Comparison of ENCODE assay signal across 8 cellular contexts in the genomic region with DNA sequence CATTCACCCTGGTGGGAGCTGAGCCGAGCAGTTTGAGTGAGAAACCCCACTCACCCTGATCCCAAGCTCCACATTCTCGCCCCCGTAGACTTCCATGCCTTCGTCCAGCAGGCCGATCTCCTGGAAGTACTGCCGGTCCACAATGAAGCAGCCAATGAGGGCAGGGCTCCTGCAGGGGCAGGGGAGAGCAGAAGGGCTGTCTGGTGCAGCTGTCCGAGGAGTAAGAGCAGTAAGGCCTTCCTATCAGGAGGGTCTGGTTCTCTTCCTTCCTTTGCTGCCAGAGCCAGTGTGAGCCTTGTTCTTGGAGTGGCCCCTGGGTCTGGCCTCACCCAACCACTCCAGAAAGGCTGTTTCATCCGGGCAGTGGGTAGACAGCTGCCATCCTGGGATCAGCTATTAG.
"Had no signal": no experiment of that assay in that cellular context is flagged by ENCODE, and none has a peak within 500 bp of the region (broad histone marks: within the 10 kb centered on the region; RNA-seq: fewer than 3 reads in every experiment).

No MANE protein-coding gene starts in this region.

- H3K36me3 ChIP-seq: HAP-1 had no signal

- H3K4me1 ChIP-seq: HAP-1 had no signal

- H3K4me3 Mint-ChIP-seq: HFFc6 had no signal

- H3K9me3 ChIP-seq: HAP-1 had no signal

- H3K4me3 ChIP-seq: GM23248, HAP-1, K562 had no signal

- H3K27ac ChIP-seq: GM23248 had no signal

- H2AFZ ChIP-seq: GM23248 had no signal

- ATAC-seq: HCT116, K562 had no signal

- H3K27ac Mint-ChIP-seq: HFFc6 had no signal

- DNase-seq: GM23248, GOT3, H7, HFFc6, IMR-90 had no signal
